ENCODE assay signal across 24 cellular contexts in the genomic region with DNA sequence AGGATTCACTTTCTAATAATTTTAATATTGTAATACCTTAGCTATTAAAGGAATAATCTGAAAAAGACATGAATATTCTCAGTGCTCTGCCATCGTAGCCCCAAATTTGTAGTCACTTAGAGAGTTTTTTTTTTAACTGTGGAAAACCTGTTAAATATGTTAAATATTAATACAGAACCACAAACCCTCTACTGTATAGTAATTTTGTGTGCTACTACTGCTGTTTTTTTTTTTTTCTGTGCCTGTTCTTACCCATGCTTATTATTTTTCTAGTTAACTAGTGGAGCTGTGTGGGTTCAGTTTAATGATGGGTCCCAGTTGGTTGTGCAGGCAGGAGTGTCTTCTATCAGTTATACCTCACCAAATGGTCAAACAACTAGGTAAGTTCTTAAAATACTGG.
"Had no signal": no experiment of that assay in that cellular context is flagged by ENCODE, and none has a peak within 500 bp of the region (broad histone marks: within the 10 kb centered on the region; RNA-seq: fewer than 3 reads in every experiment).

No MANE protein-coding gene starts in this region.

- H3K27ac ChIP-seq: coronary artery, dorsolateral prefrontal cortex, esophagus muscularis mucosa, foreskin keratinocyte, gastroesophageal sphincter, heart left ventricle, hepatocyte, left ventricle myocardium inferior had no signal

- H2AFZ ChIP-seq: hepatocyte had no signal

- H3K4me1 ChIP-seq: esophagus muscularis mucosa, foreskin keratinocyte, gastroesophageal sphincter, heart left ventricle, left ventricle myocardium inferior had no signal

- H3K4me3 ChIP-seq: coronary artery, dorsolateral prefrontal cortex, esophagus muscularis mucosa, gastroesophageal sphincter, heart left ventricle, hepatocyte, left ventricle myocardium inferior, lung had no signal

- H3K4me2 ChIP-seq: hepatocyte had no signal

- H3K27me3 ChIP-seq: dorsolateral prefrontal cortex, esophagus muscularis mucosa, foreskin keratinocyte, gastroesophageal sphincter, heart left ventricle, hepatocyte had no signal

- H3K9me3 ChIP-seq: esophagus muscularis mucosa, gastroesophageal sphincter had no signal

- H3K79me2 ChIP-seq: hepatocyte had no signal

- DNase-seq: dermis blood vessel endothelial cell; dorsolateral prefrontal cortex; effector CD4-positive, alpha-beta T cell; effector memory CD4-positive, alpha-beta T cell; foreskin keratinocyte; heart left ventricle; hypothalamus; immature natural killer cell; islet precursor cell; kidney; kidney glomerular epithelial cell; left colon; left ventricle myocardium inferior; mammary epithelial cell; mesendoderm; midbrain; naive thymus-derived CD4-positive, alpha-beta T cell; natural killer cell had no signal

- H3K36me3 ChIP-seq: esophagus muscularis mucosa, gastroesophageal sphincter, left ventricle myocardium inferior had no signal

- ATAC-seq: foreskin keratinocyte; gastroesophageal sphincter; heart left ventricle; left colon; left lobe of liver; naive thymus-derived CD4-positive, alpha-beta T cell; natural killer cell had no signal
